1 cellular context compared by ENCODE assay signal in genomic region chr5:122490718-122491117, GRCh38.
TF ChIP-seq lines count a peak whose summit lies in the region.

No MANE protein-coding gene starts in this region.

TF ChIP-seq in IMR-90, 13 proteins besides CTCF, POLR2A, EP300 and RAD21 (continued from another document):
- no peak for TF ChIP-seq RFX5 (IDR thresholded peaks at IDR 0.05; ENCODE audit: low read depth, low read length)
- TF ChIP-seq MAFK (IDR thresholded peaks at IDR 0.05; ENCODE audit: low read depth, low read length) = no peak
- TF ChIP-seq CHD1 (IDR thresholded peaks at IDR 0.05; ENCODE audit: low read depth, low read length) = no peak
- TF ChIP-seq RCOR1 (IDR thresholded peaks at IDR 0.05; ENCODE audit: insufficient replicate concordance, low read length) = no peak
- no peak for TF ChIP-seq CEBPB (IDR thresholded peaks at IDR 0.05; ENCODE audit: low read depth, low read length)
- no peak for TF ChIP-seq BHLHE40 (IDR thresholded peaks at IDR 0.05; ENCODE audit: low read depth, low read length)
TF ChIP-seq in IMR-90: peak in this region for 0.
